Comparison of ENCODE assay signal across 10 cellular contexts in the genomic region with DNA sequence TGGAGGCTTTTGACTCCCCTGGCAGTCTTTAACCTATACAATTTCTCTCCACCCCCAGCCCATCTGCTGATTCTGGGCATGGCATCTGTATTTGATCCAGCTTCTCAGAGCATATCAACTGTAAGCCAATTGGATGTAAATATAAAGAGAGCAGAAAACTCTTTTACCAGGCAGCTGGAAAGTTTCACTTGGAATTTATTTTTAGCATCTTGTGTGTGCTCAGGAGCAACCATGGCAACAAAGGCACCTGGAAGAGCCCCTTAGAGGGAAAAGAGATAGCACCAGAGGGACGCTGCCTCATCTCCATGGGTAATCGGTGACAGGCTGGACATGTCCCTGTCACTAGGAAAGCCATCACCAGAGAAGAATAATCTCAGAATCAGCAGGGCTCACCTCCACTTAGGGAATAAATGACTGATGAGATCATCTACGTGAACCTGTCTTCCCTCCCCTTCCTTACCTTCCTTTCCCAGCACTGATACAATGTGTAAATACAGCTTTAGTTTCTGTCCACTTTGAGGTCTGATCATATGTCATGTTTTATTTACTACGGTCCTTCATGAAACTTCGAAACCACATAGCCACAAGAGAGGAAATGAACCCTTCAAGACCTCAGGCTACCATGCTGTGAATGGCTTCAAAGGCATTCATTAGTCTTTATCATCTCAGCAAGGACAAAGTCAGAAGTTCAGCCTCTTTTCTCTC. TPM values are rescaled to one million over a fixed set of nuclear protein-coding genes. Genes with fewer than 3 reads are reported as not detected.
DNase-seq lines count a peak whose midpoint lies in the region; ATAC-seq and TF ChIP-seq lines count a peak whose summit lies in the region.
"Had no signal": no experiment of that assay in that cellular context is flagged by ENCODE, and none has a peak within 500 bp of the region (broad histone marks: within the 10 kb centered on the region; RNA-seq: fewer than 3 reads in every experiment).

No MANE protein-coding gene starts in this region.

- H3K36me3 Mint-ChIP-seq in activated T-cell treated with anti-CD3 and anti-CD28 coated beads, Interleukin-2, amount 50 U/mL, for 24 hours (ENCODE audit: low read depth) = no peaks in the 10 kb centered on the region

- peaks cover 5% of the 10 kb centered on the region for H3K4me1 Mint-ChIP-seq in activated T-cell treated with anti-CD3 and anti-CD28 coated beads, Interleukin-2, amount 50 U/mL, for 24 hours (ENCODE audit: low read depth)

- intact Hi-C loops in Right ventricle myocardium superior (cut with DNase I) = no loop called here

- ATAC-seq in HG03558 (IDR thresholded peaks at IDR 0.05; ENCODE audit: extremely low read depth, unreplicated experiment) (peak; percentile 78), Right ventricle myocardium superior (ENCODE audit: poor library complexity) (no peak), HG02610 (IDR thresholded peaks at IDR 0.05; ENCODE audit: unreplicated experiment) (no peak)
- ATAC-seq: K562 had no signal

- DNase-seq in DMS79 (lab: John Stamatoyannopoulos, UW) (peak; percentile 39), GM20000 (ENCODE audit: low spot score) (peak; percentile 36), SKM-1 (lab: John Stamatoyannopoulos, UW; ENCODE audit: unreplicated experiment) (peak; percentile 65), Right ventricle myocardium superior (no peak), NAMALWA (ENCODE audit: low spot score) (no peak)
- DNase-seq in activated T-cell treated with anti-CD3 and anti-CD28 coated beads, Interleukin-2, amount 50 U/mL, for 24 hours = no peak
- DNase-seq: activated CD4-positive, alpha-beta T cell treated with anti-CD3 and anti-CD28 coated beads, Interleukin-2, amount 50 U/mL, for 1 hour had no signal

- TF ChIP-seq CTCF in GM20000 (IDR thresholded peaks at IDR 0.05; ENCODE audit: extremely low read depth, missing control alignments) = no peak

- H3K4me3 Mint-ChIP-seq in activated T-cell treated with anti-CD3 and anti-CD28 coated beads, Interleukin-2, amount 50 U/mL, for 24 hours = no peak overlapping the region

- no peaks in the 10 kb centered on the region for H3K9me3 Mint-ChIP-seq in activated T-cell treated with anti-CD3 and anti-CD28 coated beads, Interleukin-2, amount 50 U/mL, for 24 hours

- H3K27me3 Mint-ChIP-seq in activated T-cell treated with anti-CD3 and anti-CD28 coated beads, Interleukin-2, amount 50 U/mL, for 24 hours = peaks cover 23% of the 10 kb centered on the region

- no peak overlapping the region for H3K27ac Mint-ChIP-seq in activated T-cell treated with anti-CD3 and anti-CD28 coated beads, Interleukin-2, amount 50 U/mL, for 24 hours

RNA-seq across cellular contexts. Expression of a gene that starts 25.3 kb away (rescaled TPM):
- total RNA-seq in Right ventricle myocardium superior = 120 TPM

Comparison
In these comparisons a context has a peak if more than half of its experiments do, and no peak if none do; other contexts are left out.
1. DNase-seq: peak in DMS79 (single experiment), GM20000 (single experiment) and SKM-1 (single experiment); none in activated T-cell treated with anti-CD3 and anti-CD28 coated beads, Interleukin-2, amount 50 U/mL, for 24 hours (single experiment), Right ventricle myocardium superior (single experiment) and NAMALWA (single experiment).